8 cellular contexts compared by ENCODE assay signal in the genomic region with DNA sequence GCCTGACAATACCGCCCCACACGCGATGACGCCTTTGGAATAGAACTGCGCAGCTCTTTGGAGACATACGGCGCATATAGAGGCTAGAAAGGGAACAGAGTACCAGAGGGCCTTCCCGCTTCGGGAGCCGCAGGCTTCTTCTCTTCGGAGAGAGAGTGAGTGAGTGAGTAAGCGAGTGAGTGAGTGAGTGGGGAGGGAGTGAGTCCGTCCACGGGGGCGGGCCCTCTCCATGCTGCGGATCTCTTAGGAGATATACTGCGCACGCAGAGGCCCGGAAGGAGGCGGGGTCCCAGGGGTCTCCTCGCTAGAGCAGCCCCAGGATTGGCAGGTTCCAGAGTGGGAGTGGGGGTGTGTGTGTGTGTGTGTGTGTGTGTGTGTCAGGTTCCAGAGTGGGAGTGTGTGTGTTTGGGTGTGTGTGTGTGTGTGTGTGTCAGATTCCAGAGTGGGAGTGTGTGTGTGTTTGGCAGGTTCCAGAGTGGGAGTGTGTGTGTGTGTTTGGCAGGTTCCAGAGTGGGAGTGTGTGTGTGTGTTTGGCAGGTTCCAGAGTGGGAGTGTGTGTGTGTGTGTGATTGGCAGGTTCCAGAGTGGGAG.
A peak's percentile ranks its signal among the peaks of the same experiment; 100 is the strongest.
DNase-seq lines count a peak whose midpoint lies in the region; ATAC-seq, FAIRE-seq and TF ChIP-seq lines count a peak whose summit lies in the region.

No MANE protein-coding gene starts in this region.

- peaks cover 0 to 3% (median 0%) of the 10 kb centered on the region in 4 experiments; a peak in 3 of 7 replicates for H3K4me1 ChIP-seq in H1 (replicated peaks in 1 of 4; ENCODE audit: control insufficient read depth in 3 of 4, insufficient read depth in 4 of 4, low read length in 3 of 4)

- H3K27me3 Mint-ChIP-seq in activated CD8-positive, alpha-beta memory T cell treated with anti-CD3 and anti-CD28 coated beads, Interleukin-2, amount 10 ng/mL, durations not matched to agents 7 days and 5 days: peaks cover 55% of the 10 kb centered on the region

- no peaks in the 10 kb centered on the region for H3K36me3 ChIP-seq in H1 (ENCODE audit: control insufficient read depth in 2 of 4, insufficient read depth in 4 of 4, low read length in 3 of 4)

- H3K9ac ChIP-seq in H1 (replicated peaks in 1 of 4; ENCODE audit: extremely low read depth in 1 of 4, low read depth in 3 of 4, low read length in 3 of 4): no peak overlapping the region

- peak overlapping the region; percentile 89 for H4K8ac ChIP-seq in H1 (ENCODE audit: extremely low read depth, insufficient read depth, low read length)

- no peak overlapping the region for H3K23ac ChIP-seq in H1 (ENCODE audit: insufficient read length)

- peak overlapping the region; percentile 65 to 74 for H3K4me2 ChIP-seq in H1 (ENCODE audit: insufficient read depth in 1 of 2, low read depth in 2 of 2, low read length in 2 of 2)

- H3K4me3 ChIP-seq in H1 (ENCODE audit: extremely low read depth in 1 of 4, insufficient read depth in 2 of 4, low read depth in 3 of 4, low read length in 4 of 4): peak overlapping the region; percentile 29 to 85 (median 50)

- DNase-seq in AG20443 (ENCODE audit: low spot score): peak; percentile 91
- DNase-seq in GM19238 (ENCODE audit: insufficient read length, low spot score): peak; percentile 60
- peak; percentile 37 for DNase-seq in NCI-H82 treated with DMSO at 0.1 percent for 48 hours (lab: John Stamatoyannopoulos, UW; ENCODE audit: unreplicated experiment)
- DNase-seq in activated CD8-positive, alpha-beta memory T cell treated with anti-CD3 and anti-CD28 coated beads, Interleukin-2, amount 10 ng/mL, durations not matched to agents 7 days and 5 days: peak; percentile 90
- peak; percentile 44 to 80 for DNase-seq in H1 (ENCODE audit: low read depth in 1 of 2, low spot score in 2 of 2)
- DNase-seq in medulla oblongata (ENCODE audit: extremely low spot score): peak; percentile 91
- DNase-seq in stimulated activated CD4-positive, alpha-beta T cell treated with anti-CD3 and anti-CD28 coated beads, TNF-alpha, amount 100 ng/mL, for 24 hours (ENCODE audit: low read depth in 3 of 3): peak; percentile 83 to 90 (median 84)

- H2BK12ac ChIP-seq in H1 (ENCODE audit: low read depth, low read length): peak overlapping the region; percentile 97

- no peak for FAIRE-seq in H1 (lab: Jason Lieb, UNC)

- 0 out of 2 replicates have a peak overlapping the region, but pooled peaks have one; percentile 88 for H2BK15ac ChIP-seq in H1 (ENCODE audit: low read length)

- H3K27me3 ChIP-seq in H1 (replicated peaks in 1 of 4; ENCODE audit: control insufficient read depth in 3 of 4, extremely low read depth in 1 of 4, insufficient read depth in 3 of 4, low read length in 3 of 4): no peaks in the 10 kb centered on the region

- peaks cover 25% of the 10 kb centered on the region for H3K4me1 Mint-ChIP-seq in activated CD8-positive, alpha-beta memory T cell treated with anti-CD3 and anti-CD28 coated beads, Interleukin-2, amount 10 ng/mL, durations not matched to agents 7 days and 5 days

- H3K23me2 ChIP-seq in H1 (ENCODE audit: low read depth, low read length): peaks cover 1% of the 10 kb centered on the region; the same call in 1 of the 2 replicates

- no peaks in the 10 kb centered on the region for H4K20me1 ChIP-seq in H1 (replicated peaks in 1 of 2; ENCODE audit: control insufficient read depth in 1 of 2, insufficient read depth in 2 of 2, low read length in 2 of 2)

- H3K4me3 Mint-ChIP-seq in activated CD8-positive, alpha-beta memory T cell treated with anti-CD3 and anti-CD28 coated beads, Interleukin-2, amount 10 ng/mL, durations not matched to agents 7 days and 5 days: peak overlapping the region; percentile 74

- POLR2A ChIA-PET in H1 (lab: Charles Lee; ENCODE audit: partially characterized antibody): interaction anchor here (1.2 to 2.9 kb wide), 3 partner anchors 11 to 97 kb away, joined by 3 to 8 read pairs (median 3); a partner anchor contains a TSS

- no peak for TF ChIP-seq POLR2A in H1 (IDR thresholded peaks at IDR 0.05; ENCODE audit: control extremely low read depth in 1 of 2, low read depth in 2 of 2, low read length in 2 of 2)

- H3K18ac ChIP-seq in H1 (ENCODE audit: extremely low read depth, low read length): peak overlapping the region; percentile 78; the same call in 1 of the 2 replicates

- H3K27ac Mint-ChIP-seq in activated CD8-positive, alpha-beta memory T cell treated with anti-CD3 and anti-CD28 coated beads, Interleukin-2, amount 10 ng/mL, durations not matched to agents 7 days and 5 days: peak overlapping the region; percentile 90

- no peak for TF ChIP-seq CTCF in H1 (IDR thresholded peaks at IDR 0.05; ENCODE audit: control extremely low read depth in 1 of 3, insufficient read depth in 1 of 3, low read depth in 1 of 3, low read length in 3 of 3)

- CTCF ChIA-PET in activated CD8-positive, alpha-beta memory T cell treated with anti-CD3 and anti-CD28 coated beads, Interleukin-2, amount 10 ng/mL, durations not matched to agents 7 days and 5 days (lab: Charles Lee): interaction anchor here (1.0 kb wide), 1 partner anchor 95 kb away, joined by 3 read pairs; no protein-coding TSS in a partner anchor
- CTCF ChIA-PET in H1 (lab: Charles Lee; ENCODE audit: partially characterized antibody): interaction anchor here (0.9 to 1.2 kb wide), 2 partner anchors 48 to 97 kb away, joined by 3 to 4 read pairs; a partner anchor contains a TSS

- peak overlapping the region; percentile 98 for H2BK5ac ChIP-seq in H1 (ENCODE audit: low read depth, low read length)

- no peaks in the 10 kb centered on the region; a peak in 1 of 4 replicates for H3K79me2 ChIP-seq in H1 (ENCODE audit: control insufficient read depth in 1 of 2, insufficient read depth in 2 of 2, low read length in 2 of 2)

- no peak overlapping the region for H4K91ac ChIP-seq in H1 (replicated peaks; ENCODE audit: insufficient read length, low read length)

- no peak overlapping the region for H2BK20ac ChIP-seq in H1 (ENCODE audit: low read length)

- no peaks in the 10 kb centered on the region for H3K9me3 Mint-ChIP-seq in activated CD8-positive, alpha-beta memory T cell treated with anti-CD3 and anti-CD28 coated beads, Interleukin-2, amount 10 ng/mL, durations not matched to agents 7 days and 5 days (ENCODE audit: low read depth)

- H3K27ac ChIP-seq in H1 (ENCODE audit: low read depth, low read length): 0 out of 2 replicates have a peak overlapping the region, but pooled peaks have one; percentile 73

- no peak overlapping the region for H3K14ac ChIP-seq in H1 (ENCODE audit: insufficient read length)

- H3K79me1 ChIP-seq in H1 (ENCODE audit: low read depth, low read length): no peaks in the 10 kb centered on the region; the same call in 1 of the 2 replicates

- H2BK120ac ChIP-seq in H1 (replicated peaks; ENCODE audit: low read depth, low read length): no peak overlapping the region

- H2AK5ac ChIP-seq in H1 (ENCODE audit: low read depth, low read length): peak overlapping the region; percentile 41; the same call in 1 of the 2 replicates

- peak; percentile 58 for ATAC-seq in HG03432 (IDR thresholded peaks at IDR 0.05; ENCODE audit: unreplicated experiment)
- peak; percentile 65 for ATAC-seq in activated CD8-positive, alpha-beta memory T cell treated with anti-CD3 and anti-CD28 coated beads, Interleukin-2, amount 10 ng/mL, durations not matched to agents 7 days and 5 days

- no peak overlapping the region for H3K4ac ChIP-seq in H1 (replicated peaks; ENCODE audit: insufficient read length, low read depth, low read length)

- H3K9me3 ChIP-seq in H1 (ENCODE audit: insufficient read depth in 2 of 2, low read depth in 1 of 2, low read length in 1 of 2): no peaks in the 10 kb centered on the region

- peak in 1 of 2 experiments; percentile 14; a peak in 1 of 3 replicates for TF ChIP-seq EP300 in H1 (IDR thresholded peaks at IDR 0.05; ENCODE audit: borderline replicate concordance in 1 of 2, low read depth in 2 of 2, low read length in 2 of 2)

- H2AFZ ChIP-seq in H1 (ENCODE audit: low read length): no peak overlapping the region

- WGBS in H1 (ENCODE audit: extremely low coverage in 1 of 2, insufficient coverage in 1 of 2, insufficient read length in 1 of 2, insufficient replicate concordance in 2 of 2, low coverage in 1 of 2, low lambda C conversion rate in 2 of 2, missing lambda C conversion rate in 1 of 2), 2 experiments: 4% methylated on average over 16 of the region's 21 CpGs; no CpG with 5 or more reads in 1 of the 2 experiments

- no peak for TF ChIP-seq RAD21 in H1 (IDR thresholded peaks at IDR 0.05 in 1 of 2, conservative IDR thresholded peaks at IDR 0.05 in 1 of 2; ENCODE audit: low read depth in 2 of 2, low read length in 2 of 2)

- H3K36me3 Mint-ChIP-seq in activated CD8-positive, alpha-beta memory T cell treated with anti-CD3 and anti-CD28 coated beads, Interleukin-2, amount 10 ng/mL, durations not matched to agents 7 days and 5 days: peaks cover 1% of the 10 kb centered on the region

- peak overlapping the region; percentile 60 for H4K5ac ChIP-seq in H1 (ENCODE audit: insufficient read length, low read depth, low read length)

- peak overlapping the region; percentile 30 for H3K56ac ChIP-seq in H1 (replicated peaks; ENCODE audit: insufficient read length, low read depth, low read length)

TF ChIP-seq in H1, 55 proteins besides CTCF, POLR2A, EP300 and RAD21 (continues in another document):
- TF ChIP-seq KDM1A (IDR thresholded peaks at IDR 0.05; ENCODE audit: borderline replicate concordance, low read length) (peak; percentile 76; the same call in 1 of the 2 replicates), BCL11A (IDR thresholded peaks at IDR 0.05; ENCODE audit: low read depth in 2 of 2, low read length in 2 of 2) (no peak), JUND (IDR thresholded peaks at IDR 0.05; ENCODE audit: low read length) (0 out of 2 replicates have a peak, but pooled peaks have one; percentile 19), SRF (IDR thresholded peaks at IDR 0.05; ENCODE audit: low read depth, low read length) (no peak), RXRA (IDR thresholded peaks at IDR 0.05; ENCODE audit: insufficient read depth, low read depth, low read length) (no peak), MAFK (IDR thresholded peaks at IDR 0.05; ENCODE audit: low read depth, low read length) (peak; percentile 84), RFX5 (IDR thresholded peaks at IDR 0.05; ENCODE audit: borderline replicate concordance, low read depth, low read length) (no peak), YY1 (IDR thresholded peaks at IDR 0.05; ENCODE audit: low read depth, low read length) (peak; percentile 61; the same call in 1 of the 2 replicates)
- TF ChIP-seq, protein P1, sequence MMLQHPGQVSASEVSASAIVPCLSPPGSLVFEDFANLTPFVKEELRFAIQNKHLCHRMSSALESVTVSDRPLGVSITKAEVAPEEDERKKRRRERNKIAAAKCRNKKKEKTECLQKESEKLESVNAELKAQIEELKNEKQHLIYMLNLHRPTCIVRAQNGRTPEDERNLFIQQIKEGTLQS (IDR thresholded peaks at IDR 0.05; ENCODE audit: insufficient read depth, low read depth, low read length): no peak
- TF ChIP-seq, protein P2, sequence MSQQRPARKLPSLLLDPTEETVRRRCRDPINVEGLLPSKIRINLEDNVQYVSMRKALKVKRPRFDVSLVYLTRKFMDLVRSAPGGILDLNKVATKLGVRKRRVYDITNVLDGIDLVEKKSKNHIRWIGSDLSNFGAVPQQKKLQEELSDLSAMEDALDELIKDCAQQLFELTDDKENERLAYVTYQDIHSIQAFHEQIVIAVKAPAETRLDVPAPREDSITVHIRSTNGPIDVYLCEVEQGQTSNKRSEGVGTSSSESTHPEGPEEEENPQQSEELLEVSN (IDR thresholded peaks at IDR 0.05): no peak

Comparison
In these comparisons a context has a peak if more than half of its experiments do, and no peak if none do; other contexts are left out.
1. Peak in every context shown above with its lines: DNase-seq, ATAC-seq, H3K4me3 ChIP-seq and H3K27ac ChIP-seq.
2. DNase-seq: peak in every context shown above with its lines; median percentile 91 in AG20443; 91 in medulla oblongata; 90 in activated CD8-positive, alpha-beta memory T cell treated with anti-CD3 and anti-CD28 coated beads, Interleukin-2, amount 10 ng/mL, durations not matched to agents 7 days and 5 days; 84 in stimulated activated CD4-positive, alpha-beta T cell treated with anti-CD3 and anti-CD28 coated beads, TNF-alpha, amount 100 ng/mL, for 24 hours; 62 in H1; 60 in GM19238; 37 in NCI-H82 treated with DMSO at 0.1 percent for 48 hours.